In genomic region chr15:84722628-84723027, GRCh38 we compare ENCODE assay signal across 17 cellular contexts. TPM values are rescaled to one million over a fixed set of nuclear protein-coding genes. Genes with fewer than 3 reads are reported as not detected.
DNase-seq lines count a peak whose midpoint lies in the region; ATAC-seq and TF ChIP-seq lines count a peak whose summit lies in the region.
"Had no signal": no experiment of that assay in that cellular context is flagged by ENCODE, and none has a peak within 500 bp of the region (broad histone marks: within the 10 kb centered on the region; RNA-seq: fewer than 3 reads in every experiment).

No MANE protein-coding gene starts in this region.

- TF ChIP-seq CTCF in mammary epithelial cell (conservative IDR thresholded peaks at IDR 0.05 in 1 of 2, IDR thresholded peaks at IDR 0.05 in 1 of 2; ENCODE audit: extremely low read depth in 1 of 2, insufficient read depth in 1 of 2, low read depth in 1 of 2, low read length in 2 of 2), result no peak
- TF ChIP-seq CTCF in breast epithelium (IDR thresholded peaks at IDR 0.05), result no peak

- peak; percentile 29 for DNase-seq in mammary epithelial cell
- DNase-seq in breast epithelium (ENCODE audit: low spot score in 2 of 2), result no peak
- no peak for DNase-seq in T-helper 17 cell
- DNase-seq in naive B cell, result no peak
- DNase-seq in stimulated activated CD4-positive, alpha-beta T cell treated with anti-CD3 and anti-CD28 coated beads, Interleukin-2, amount 100 ng/mL, for 24 hours, result no peak
- DNase-seq in NCI-H146 treated with DMSO at 0.1 percent for 48 hours (lab: John Stamatoyannopoulos, UW; ENCODE audit: unreplicated experiment), result no peak
- DNase-seq: BE2C, DMS79, HFFc6, NCI-H1092 treated with DMSO at 0.1 percent for 48 hours, NCI-H1694 treated with DMSO at 0.1 percent for 48 hours, NCI-H2227 treated with DMSO at 0.1 percent for 48 hours, PC-9 had no signal

- no peak overlapping the region for H3K9ac ChIP-seq in mammary epithelial cell (ENCODE audit: insufficient read depth, low read length)

- BruUV-seq in mammary epithelial cell (replicated peaks; lab: Mats Ljungman, UMichigan), result no TSS peak

- H3K27ac Mint-ChIP-seq in T-helper 17 cell (peak overlapping the region; percentile 91), naive B cell (peak overlapping the region in 4 of 6 donors; percentile 20 to 92 (median 84))
- H3K27ac Mint-ChIP-seq: HFFc6 had no signal

- H3K4me1 Mint-ChIP-seq in T-helper 17 cell, result peaks cover 25% of the 10 kb centered on the region
- peaks cover 23 to 54% (median 38%) of the 10 kb centered on the region in 3 donors for H3K4me1 Mint-ChIP-seq in naive B cell

- no peaks in the 10 kb centered on the region for H3K79me2 ChIP-seq in mammary epithelial cell (ENCODE audit: insufficient read depth, low read length)

- H3K27me3 ChIP-seq in mammary epithelial cell (ENCODE audit: insufficient read depth, low read length), result no peaks in the 10 kb centered on the region
- H3K27me3 ChIP-seq in breast epithelium, result no peaks in the 10 kb centered on the region
- H3K27me3 ChIP-seq: BE2C had no signal

- H2AFZ ChIP-seq in mammary epithelial cell (ENCODE audit: low read depth, low read length), result peak overlapping the region; percentile 21
- H2AFZ ChIP-seq: PC-9 had no signal

- H3K4me3 Mint-ChIP-seq in T-helper 17 cell (no peak overlapping the region), naive B cell (no peak overlapping the region)
- H3K4me3 Mint-ChIP-seq: HFFc6 had no signal

- no peaks in the 10 kb centered on the region for H4K20me1 ChIP-seq in mammary epithelial cell (ENCODE audit: insufficient read depth, low read length)

- in situ Hi-C loops in mammary epithelial cell (cut with MboI; ENCODE audit: low sequenced_read_pairs in 2 of 2), result no loop called here

- H3K36me3 Mint-ChIP-seq in T-helper 17 cell (ENCODE audit: low read depth) (no peaks in the 10 kb centered on the region), naive B cell (no peaks in the 10 kb centered on the region)

- H3K9me3 ChIP-seq in mammary epithelial cell (replicated peaks; ENCODE audit: insufficient read depth, low read length), result no peaks in the 10 kb centered on the region
- no peaks in the 10 kb centered on the region for H3K9me3 ChIP-seq in breast epithelium
- H3K9me3 ChIP-seq in T-helper 17 cell (ENCODE audit: control insufficient read depth, low read length, poor library complexity, severe bottlenecking), result no peaks in the 10 kb centered on the region
- H3K9me3 ChIP-seq: BE2C had no signal

- H3K27ac ChIP-seq in mammary epithelial cell (ENCODE audit: insufficient read depth, low read depth, low read length) (no peak overlapping the region), breast epithelium (no peak overlapping the region)
- H3K27ac ChIP-seq: PC-9, RWPE1 had no signal

- no peaks in the 10 kb centered on the region for H3K36me3 ChIP-seq in mammary epithelial cell (ENCODE audit: insufficient read depth, low read length)
- H3K36me3 ChIP-seq in breast epithelium, result no peaks in the 10 kb centered on the region
- H3K36me3 ChIP-seq: BE2C had no signal

- H3K4me1 ChIP-seq in mammary epithelial cell (ENCODE audit: insufficient read depth, low read length) (peaks cover 15% of the 10 kb centered on the region), breast epithelium (no peaks in the 10 kb centered on the region)
- H3K4me1 ChIP-seq: BE2C had no signal

- CTCF ChIA-PET in mammary epithelial cell (lab: Charles Lee; ENCODE audit: low non-redundant PET), result no interaction called here

- no peak overlapping the region for H3K4me2 ChIP-seq in mammary epithelial cell (ENCODE audit: insufficient read depth, low read depth, low read length)
- H3K4me2 ChIP-seq: PC-9 had no signal

- intact Hi-C loops in mammary epithelial cell (cut with micrococcal nuclease) (no loop called here), breast epithelium (cut with DNase I; ENCODE audit: low total_unique reads) (no loop called here)

- no peak for TF ChIP-seq POLR2A in breast epithelium (IDR thresholded peaks at IDR 0.05)

- ATAC-seq in T-helper 17 cell (no peak), naive B cell (ENCODE audit: low read depth in 2 of 2) (no peak), GM21381 (IDR thresholded peaks at IDR 0.05; ENCODE audit: unreplicated experiment) (no peak), GM18868 (IDR thresholded peaks at IDR 0.05; ENCODE audit: unreplicated experiment) (no peak)
- ATAC-seq: K562 had no signal

- H3K4me3 ChIP-seq in mammary epithelial cell (replicated peaks in 1 of 3; ENCODE audit: insufficient read depth in 1 of 3, low read depth in 2 of 3, low read length in 3 of 3), result no peak overlapping the region
- H3K4me3 ChIP-seq in breast epithelium, result no peak overlapping the region
- H3K4me3 ChIP-seq: K562, PC-9 had no signal

- dilution Hi-C loops in mammary epithelial cell (cut with HindIII; ENCODE audit: low sequenced_read_pairs), result no loop called here

- H3K9me3 Mint-ChIP-seq in naive B cell, result no peaks in the 10 kb centered on the region
- H3K9me3 Mint-ChIP-seq: HFFc6 had no signal

- H3K27me3 Mint-ChIP-seq in T-helper 17 cell (no peaks in the 10 kb centered on the region), naive B cell (no peaks in the 10 kb centered on the region)

- 7% methylated on average over 2 of the region's 2 CpGs for WGBS in mammary epithelial cell (ENCODE audit: low coverage, missing lambda C conversion rate)

RNA-seq across cellular contexts. Expression of gene SEC11A, which starts 6.7 kb away (rescaled TPM):
- total RNA-seq in mammary epithelial cell (100 to 1,000 TPM; 130 to 146 TPM), breast epithelium (100 to 1,000 TPM; 121 to 188 (median 122) TPM), T-helper 17 cell (10 to 100 TPM; 53.1 to 67.7 TPM)
- polyA plus RNA-seq in mammary epithelial cell (107 TPM), naive B cell (ENCODE audit: low read depth in 6 of 6) (100 to 1,000 TPM; 107 to 142 (median 130) TPM)
- 39.0 TPM for polyA minus RNA-seq in mammary epithelial cell

RNA-seq across cellular contexts. Expression of gene ZNF592, which starts 25.8 kb away (rescaled TPM):
- total RNA-seq in mammary epithelial cell, result 10 to 100 TPM in 1 of 2 donors, 1 to 10 TPM in 1; 9.7 to 19.5 TPM
- 9.1 TPM for polyA plus RNA-seq in mammary epithelial cell
- polyA minus RNA-seq in mammary epithelial cell, result 20.7 TPM
- 10 to 100 TPM; 14.1 to 18.4 (median 18.2) TPM for total RNA-seq in breast epithelium
- 10 to 100 TPM; 33.8 to 36.5 TPM for total RNA-seq in T-helper 17 cell
- 10 to 100 TPM in 1 of 6 donors, 1 to 10 TPM in 5; 2.2 to 21.4 (median 8.5) TPM for polyA plus RNA-seq in naive B cell (ENCODE audit: low read depth in 6 of 6)
